Comparison of ENCODE assay signal across 1 cellular context in the genomic region with DNA sequence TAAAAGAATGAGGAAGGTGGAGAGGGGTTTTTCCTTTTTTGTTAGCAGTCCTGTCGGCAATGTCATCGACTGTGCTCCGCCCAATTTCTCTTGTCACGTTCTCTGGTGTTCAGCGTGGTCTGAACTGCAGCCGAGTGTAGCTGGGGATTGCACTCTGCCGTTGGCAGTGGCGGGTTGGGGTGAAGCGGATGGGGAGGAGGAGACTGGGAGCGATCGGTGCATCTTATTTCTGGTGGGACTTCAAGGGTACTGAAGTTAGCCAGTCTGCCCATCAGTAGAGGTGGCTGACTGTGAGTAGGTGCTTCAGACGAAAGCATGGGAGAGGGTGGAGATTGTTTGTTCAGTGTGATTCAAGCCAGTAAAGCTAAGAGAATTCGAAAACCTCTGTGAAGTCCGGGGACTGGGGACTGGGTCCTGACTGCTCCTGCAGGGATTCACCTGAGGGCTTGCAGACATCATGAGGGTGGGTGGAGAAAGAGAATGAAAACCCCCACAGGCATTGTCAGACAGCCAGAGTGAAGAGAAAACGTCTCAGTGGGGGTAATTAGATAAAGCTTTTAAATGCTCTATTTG.
TF ChIP-seq lines count a peak whose summit lies in the region.

No MANE protein-coding gene starts in this region.

TF ChIP-seq in IMR-90, 13 proteins besides CTCF, POLR2A, EP300 and RAD21 (continued from another document):
- TF ChIP-seq USF2 (IDR thresholded peaks at IDR 0.05; ENCODE audit: low read depth, low read length) = no peak
- TF ChIP-seq RFX5 (IDR thresholded peaks at IDR 0.05; ENCODE audit: low read depth, low read length) = no peak
- TF ChIP-seq BHLHE40 (IDR thresholded peaks at IDR 0.05; ENCODE audit: low read depth, low read length) = no peak
